ENCODE assay signal across 12 cellular contexts in the genomic region with DNA sequence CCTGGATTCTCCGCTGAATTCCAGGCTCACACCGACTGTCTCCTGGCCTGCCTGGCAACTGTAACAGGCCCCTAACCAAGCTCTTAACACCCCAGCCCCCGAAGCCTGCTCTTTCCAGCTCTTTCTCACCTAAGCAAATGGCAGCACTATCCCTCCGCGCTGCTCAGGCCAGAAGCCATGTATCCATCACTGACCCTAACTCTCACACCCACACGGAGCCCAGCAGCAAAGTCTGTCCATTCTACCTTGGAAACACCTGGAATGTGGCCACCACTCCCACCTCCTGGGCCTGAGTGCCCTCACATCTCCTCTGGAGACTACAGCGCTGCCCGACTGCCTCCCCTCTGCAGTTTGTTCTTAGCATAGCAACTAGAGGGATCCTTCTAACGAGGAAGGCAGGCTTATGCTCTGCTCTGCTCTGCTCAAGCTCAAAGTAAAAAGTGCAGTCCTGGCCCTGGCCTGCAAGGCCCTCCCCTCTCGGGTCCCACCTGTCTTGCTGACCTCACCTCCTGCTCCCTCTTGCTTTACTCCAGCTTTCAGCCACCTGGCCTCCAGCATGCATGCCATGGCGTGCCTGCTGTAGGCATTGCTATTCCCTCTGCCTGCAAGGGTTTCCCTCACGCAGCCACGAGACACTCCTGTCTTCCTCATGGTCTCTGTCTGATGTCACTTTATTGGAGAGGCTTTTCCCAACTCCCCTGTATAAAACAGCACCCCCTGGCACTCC. TPM values are rescaled to one million over a fixed set of nuclear protein-coding genes. Genes with fewer than 3 reads are reported as not detected.
DNase-seq lines count a peak whose midpoint lies in the region; TF ChIP-seq lines count a peak whose summit lies in the region.
"Had no signal": no experiment of that assay in that cellular context is flagged by ENCODE, and none has a peak within 500 bp of the region (broad histone marks: within the 10 kb centered on the region; RNA-seq: fewer than 3 reads in every experiment).

No MANE protein-coding gene starts in this region.

- CTCF ChIA-PET in activated CD4-positive, alpha-beta T cell treated with anti-CD3 and anti-CD28 coated beads, Interleukin-2, amount 10 ng/mL, durations not matched to agents 7 days and 5 days (lab: Charles Lee) = interaction anchor here (0.6 kb wide), 1 partner anchor 45 kb away, joined by 4 read pairs; no protein-coding TSS in a partner anchor

- H3K4me3 Mint-ChIP-seq in activated CD4-positive, alpha-beta T cell treated with anti-CD3 and anti-CD28 coated beads, Interleukin-2, amount 10 ng/mL, durations not matched to agents 7 days and 5 days = no peak overlapping the region
- H3K4me3 Mint-ChIP-seq: activated B cell treated with CpG ODN at 0.5 μM for 24 hours; central memory CD8-positive, alpha-beta T cell had no signal

- in situ Hi-C loops in KBM-7 (cut with MboI; ENCODE audit: low pct_unique_long_range_greater_than_20kb, low sequenced_read_pairs) = no loop called here

- H3K27ac Mint-ChIP-seq in activated CD4-positive, alpha-beta T cell treated with anti-CD3 and anti-CD28 coated beads, Interleukin-2, amount 10 ng/mL, durations not matched to agents 7 days and 5 days = no peak overlapping the region
- H3K27ac Mint-ChIP-seq: activated B cell treated with CpG ODN at 0.5 μM for 24 hours had no signal

- peaks cover 3% of the 10 kb centered on the region for H3K36me3 Mint-ChIP-seq in activated CD4-positive, alpha-beta T cell treated with anti-CD3 and anti-CD28 coated beads, Interleukin-2, amount 10 ng/mL, durations not matched to agents 7 days and 5 days (ENCODE audit: low read depth)
- H3K36me3 Mint-ChIP-seq: naive B cell had no signal

- POLR2A ChIA-PET in activated CD4-positive, alpha-beta T cell treated with anti-CD3 and anti-CD28 coated beads, Interleukin-2, amount 10 ng/mL, durations not matched to agents 7 days and 5 days (lab: Charles Lee) = no interaction called here

- H3K27ac ChIP-seq in esophagus muscularis mucosa (replicated peaks in 1 of 4) = no peak overlapping the region
- H3K27ac ChIP-seq in testis = no peak overlapping the region

- no peak for TF ChIP-seq EP300 in esophagus muscularis mucosa (IDR thresholded peaks at IDR 0.05)

- peaks cover 8 to 24% (median 17%) of the 10 kb centered on the region in 4 donors for H3K4me1 ChIP-seq in esophagus muscularis mucosa
- H3K4me1 ChIP-seq in testis = peaks cover 3% of the 10 kb centered on the region

- no peaks in the 10 kb centered on the region for H3K27me3 Mint-ChIP-seq in activated CD4-positive, alpha-beta T cell treated with anti-CD3 and anti-CD28 coated beads, Interleukin-2, amount 10 ng/mL, durations not matched to agents 7 days and 5 days

- no peaks in the 10 kb centered on the region for H3K9me3 Mint-ChIP-seq in activated CD4-positive, alpha-beta T cell treated with anti-CD3 and anti-CD28 coated beads, Interleukin-2, amount 10 ng/mL, durations not matched to agents 7 days and 5 days
- H3K9me3 Mint-ChIP-seq: activated B cell treated with CpG ODN at 0.5 μM for 24 hours; central memory CD8-positive, alpha-beta T cell; naive B cell had no signal

- H3K9me3 ChIP-seq in esophagus muscularis mucosa (no peaks in the 10 kb centered on the region), testis (no peaks in the 10 kb centered on the region)

- peaks cover 28% of the 10 kb centered on the region for H3K4me1 Mint-ChIP-seq in activated CD4-positive, alpha-beta T cell treated with anti-CD3 and anti-CD28 coated beads, Interleukin-2, amount 10 ng/mL, durations not matched to agents 7 days and 5 days

- no peaks in the 10 kb centered on the region for H3K27me3 ChIP-seq in esophagus muscularis mucosa
- no peaks in the 10 kb centered on the region for H3K27me3 ChIP-seq in testis

- WGBS in esophagus muscularis mucosa = 84% methylated on average over 13 of the region's 13 CpGs
- WGBS in testis, 2 donors = 90 to 91% methylated on average over 13 of the region's 13 CpGs

- intact Hi-C loops in esophagus muscularis mucosa (cut with DNase I) (loop anchor here (10.0 kb wide), 1 partner anchor 250 kb away; no protein-coding TSS in a partner anchor), testis (cut with DNase I; ENCODE audit: low total_unique reads) (no loop called here)

- H3K4me3 ChIP-seq in esophagus muscularis mucosa (no peak overlapping the region), testis (no peak overlapping the region)

- no peak for TF ChIP-seq POLR2A in esophagus muscularis mucosa (IDR thresholded peaks at IDR 0.05; ENCODE audit: low read depth)
- TF ChIP-seq POLR2A in testis (IDR thresholded peaks at IDR 0.05) = no peak

- H3K36me3 ChIP-seq in esophagus muscularis mucosa (peaks cover 0 to 4% (median 0%) of the 10 kb centered on the region in 4 donors), testis (ENCODE audit: low read depth, missing control alignments) (no peaks in the 10 kb centered on the region)

- TF ChIP-seq CTCF in esophagus muscularis mucosa (IDR thresholded peaks at IDR 0.05) = no peak
- TF ChIP-seq CTCF in testis (IDR thresholded peaks at IDR 0.05) = no peak

- peak; percentile 4 for DNase-seq in activated CD4-positive, alpha-beta T cell treated with anti-CD3 and anti-CD28 coated beads, Interleukin-2, amount 10 ng/mL, durations not matched to agents 7 days and 5 days
- no peak for DNase-seq in activated CD4-positive, alpha-beta T cell treated with anti-CD3 and anti-CD28 coated beads, Interleukin-2, amount 50 U/mL, for 48 hours
- DNase-seq in RPMI8226 (peak; percentile 73), esophagus muscularis mucosa (ENCODE audit: extremely low spot score) (peak; percentile 80), testis (peak; percentile 16), mesenteric fat pad (ENCODE audit: low spot score) (no peak), C1 segment of cervical spinal cord (lab: John Stamatoyannopoulos, UW) (no peak), KBM-7 (no peak)
- DNase-seq: activated B cell treated with CpG ODN at 0.5 μM for 24 hours, naive B cell, NCI-H446 had no signal

RNA-seq across cellular contexts. Expression of a gene that starts 27.2 kb away (rescaled TPM):
- total RNA-seq in activated CD4-positive, alpha-beta T cell treated with anti-CD3 and anti-CD28 coated beads, Interleukin-2, amount 10 ng/mL, durations not matched to agents 7 days and 5 days = 10 to 100 TPM; 51.7 to 66.3 TPM
- total RNA-seq in esophagus muscularis mucosa = 10 to 100 TPM; 53.1 to 71.5 (median 56.5) TPM
- 10 to 100 TPM; 65.8 to 86.3 TPM for total RNA-seq in testis
- polyA plus RNA-seq in testis (ENCODE audit: insufficient read depth, low read depth, low replicate concordance) = 122 TPM
- 48.7 TPM for total RNA-seq in mesenteric fat pad

Comparison
In these comparisons a context has a peak if more than half of its experiments do, and no peak if none do; other contexts are left out.
1. DNase-seq: peak in activated CD4-positive, alpha-beta T cell treated with anti-CD3 and anti-CD28 coated beads, Interleukin-2, amount 10 ng/mL, durations not matched to agents 7 days and 5 days (single experiment), RPMI8226 (single experiment), esophagus muscularis mucosa (single experiment) and testis (single experiment); none in activated CD4-positive, alpha-beta T cell treated with anti-CD3 and anti-CD28 coated beads, Interleukin-2, amount 50 U/mL, for 48 hours (0 of 2), mesenteric fat pad (single experiment), C1 segment of cervical spinal cord (0 of 14) and KBM-7 (single experiment).